In the genomic region with DNA sequence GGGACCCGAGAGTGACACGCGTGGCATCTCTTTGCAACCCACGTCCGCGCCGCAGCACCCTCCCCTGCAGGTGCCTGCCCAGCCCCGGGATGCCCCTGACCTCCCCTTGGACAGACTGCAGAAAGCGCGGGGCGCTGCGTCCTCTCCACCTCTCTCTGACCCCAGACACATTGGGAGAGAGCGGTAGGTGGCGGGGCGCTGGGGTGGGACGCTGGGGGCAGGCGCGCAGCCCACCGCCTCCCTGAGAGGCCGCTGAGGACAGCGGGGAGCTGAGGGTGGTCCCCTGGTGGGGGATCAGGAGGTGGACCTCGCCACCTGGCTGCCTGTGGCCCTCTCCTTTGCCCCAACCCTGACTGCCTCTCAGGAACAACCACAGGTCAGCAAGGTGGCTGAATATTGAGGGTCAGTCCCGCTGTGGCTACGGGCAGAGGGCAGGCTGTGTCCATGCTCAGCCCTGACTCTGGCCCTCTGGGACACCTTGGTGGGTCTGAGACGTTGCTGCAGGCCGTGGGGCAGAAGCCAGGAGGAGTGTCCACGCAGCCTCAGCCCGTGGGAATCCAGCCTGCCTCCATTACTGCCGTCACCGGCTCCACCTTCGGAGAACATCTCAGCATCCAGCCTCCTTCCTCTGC, we compare ENCODE assay signal across 6 cellular contexts. TPM values are rescaled to one million over a fixed set of nuclear protein-coding genes. Genes with fewer than 3 reads are reported as not detected.
DNase-seq lines count a peak whose midpoint lies in the region; ATAC-seq, FAIRE-seq and TF ChIP-seq lines count a peak whose summit lies in the region.

No MANE protein-coding gene starts in this region.

- CTCF ChIA-PET in HCT116 (lab: Charles Lee), result no interaction called here
- CTCF ChIA-PET in mammary epithelial cell (lab: Charles Lee; ENCODE audit: low non-redundant PET), result no interaction called here

- RAD21 ChIA-PET in HCT116 (lab: Charles Lee; ENCODE audit: low non-redundant PET in 1 of 2, low total read pairs in 2 of 2, uncharacterized antibody in 2 of 2, unreplicated experiment in 2 of 2), result interaction anchor here in 1 of 2 experiments (1.0 kb wide), 1 partner anchor 17 kb away, joined by 3 read pairs; no protein-coding TSS in a partner anchor

- H3K9me2 ChIP-seq in HCT116 (ENCODE audit: insufficient read depth), result no peaks in the 10 kb centered on the region

- H3K9me3 ChIP-seq in HCT116 (ENCODE audit: control insufficient read depth in 1 of 2, insufficient read depth in 1 of 2, low read depth in 1 of 2, low read length in 2 of 2) (no peaks in the 10 kb centered on the region), mammary epithelial cell (replicated peaks; ENCODE audit: insufficient read depth, low read length) (no peaks in the 10 kb centered on the region), neutrophil (no peaks in the 10 kb centered on the region)

- H3K27ac ChIP-seq in HCT116 (ENCODE audit: low read depth, low read length) (peak overlapping the region; percentile 71), mammary epithelial cell (ENCODE audit: insufficient read depth, low read depth, low read length) (no peak overlapping the region), neutrophil (peak overlapping the region; percentile 84)

- H3K4me1 ChIP-seq in HCT116 (ENCODE audit: control insufficient read depth in 1 of 2, insufficient read depth in 2 of 2, low read length in 2 of 2) (peaks cover 15 to 37% of the 10 kb centered on the region in 2 experiments; a peak in 3 of 4 replicates), mammary epithelial cell (ENCODE audit: insufficient read depth, low read length) (peaks cover 31% of the 10 kb centered on the region), neutrophil (ENCODE audit: control insufficient read depth in 1 of 2, insufficient read depth in 1 of 2, low read depth in 1 of 2, low read length in 1 of 2) (peaks cover 29% of the 10 kb centered on the region in 2 experiments)

- POLR2A ChIA-PET in HCT116 (lab: Charles Lee), result interaction anchor here (1.2 kb wide), 1 partner anchor 261 kb away, joined by 4 read pairs; a partner anchor contains a TSS

- in situ Hi-C loops in mammary epithelial cell (cut with MboI; ENCODE audit: low sequenced_read_pairs in 2 of 2), result no loop called here

- H3K36me3 ChIP-seq in HCT116 (ENCODE audit: control insufficient read depth in 1 of 2, insufficient read depth in 2 of 2, low read length in 2 of 2) (peaks cover 0 to 4% of the 10 kb centered on the region in 2 experiments; a peak in 1 of 4 replicates), mammary epithelial cell (ENCODE audit: insufficient read depth, low read length) (no peaks in the 10 kb centered on the region), neutrophil (peaks cover 17% of the 10 kb centered on the region)

- H3K4me3 ChIP-seq in HCT116 (replicated peaks in 1 of 2; ENCODE audit: low read depth in 1 of 2, low read length in 2 of 2), result peak overlapping the region; percentile 87 to 95
- H3K4me3 ChIP-seq in mammary epithelial cell (replicated peaks in 1 of 3; ENCODE audit: insufficient read depth in 1 of 3, low read depth in 2 of 3, low read length in 3 of 3), result peak overlapping the region; percentile 59 to 87 (median 80)
- H3K4me3 ChIP-seq in neutrophil (ENCODE audit: low read depth in 1 of 2, low read length in 1 of 2), result peak overlapping the region; percentile 86 to 94

- no peak for TF ChIP-seq POLR2A in HCT116 (IDR thresholded peaks at IDR 0.05; ENCODE audit: borderline replicate concordance, extremely low read depth, insufficient read depth, insufficient read length)

- no peak for TF ChIP-seq RAD21 in HCT116 (IDR thresholded peaks at IDR 0.05; ENCODE audit: low read depth)

- FAIRE-seq in frontal cortex (lab: Jason Lieb, UNC), result no peak

- no peaks in the 10 kb centered on the region for H3K27me3 ChIP-seq in HCT116 (ENCODE audit: insufficient read depth, low read length)
- H3K27me3 ChIP-seq in mammary epithelial cell (ENCODE audit: insufficient read depth, low read length), result no peaks in the 10 kb centered on the region
- no peaks in the 10 kb centered on the region for H3K27me3 ChIP-seq in neutrophil

- H3K9ac ChIP-seq in HCT116 (ENCODE audit: low read length) (peak overlapping the region; percentile 95), mammary epithelial cell (ENCODE audit: insufficient read depth, low read length) (no peak overlapping the region)

- H3K4me2 ChIP-seq in HCT116 (ENCODE audit: low read length), result peak overlapping the region; percentile 87
- H3K4me2 ChIP-seq in mammary epithelial cell (ENCODE audit: insufficient read depth, low read depth, low read length), result peak overlapping the region; percentile 97

- H3K79me2 ChIP-seq in HCT116 (ENCODE audit: insufficient read depth, low read length), result peaks cover 40% of the 10 kb centered on the region
- peaks cover 41% of the 10 kb centered on the region for H3K79me2 ChIP-seq in mammary epithelial cell (ENCODE audit: insufficient read depth, low read length)

- BruUV-seq in HCT116 (replicated peaks; lab: Mats Ljungman, UMichigan) (no TSS peak), mammary epithelial cell (replicated peaks; lab: Mats Ljungman, UMichigan) (no TSS peak)

- H2AFZ ChIP-seq in HCT116 (ENCODE audit: low read depth, low read length, poor library complexity, severe bottlenecking) (no peak overlapping the region), mammary epithelial cell (ENCODE audit: low read depth, low read length) (peak overlapping the region; percentile 94)

- dilution Hi-C loops in mammary epithelial cell (cut with HindIII; ENCODE audit: low sequenced_read_pairs), result loop anchor here (5.0 kb wide), 2 partner anchors 98 to 162 kb away; no protein-coding TSS in a partner anchor

- 47% methylated on average over 8 of the region's 31 CpGs for WGBS in mammary epithelial cell (ENCODE audit: low coverage, missing lambda C conversion rate)

- ATAC-seq in HCT116, result no peak

- H4K20me1 ChIP-seq in HCT116 (ENCODE audit: insufficient read depth) (no peaks in the 10 kb centered on the region), mammary epithelial cell (ENCODE audit: insufficient read depth, low read length) (no peaks in the 10 kb centered on the region)

- DNase-seq in HCT116 (ENCODE audit: low read depth, low spot score) (no peak), mammary epithelial cell (no peak), frontal cortex (ENCODE audit: low spot score in 2 of 2) (no peak), hepatic stellate cell (ENCODE audit: low spot score) (no peak), COLO668 (lab: John Stamatoyannopoulos, UW; ENCODE audit: unreplicated experiment) (no peak)

- intact Hi-C loops in HCT116 (cut with micrococcal nuclease), result no loop called here
- intact Hi-C loops in mammary epithelial cell (cut with micrococcal nuclease), result loop anchor here (1.0 to 5.0 kb wide), 2 partner anchors 8 to 42 kb away; a partner anchor contains a TSS

- no peak for TF ChIP-seq CTCF in HCT116 (IDR thresholded peaks at IDR 0.05 in 2 of 3, conservative IDR thresholded peaks at IDR 0.05 in 1 of 3; ENCODE audit: borderline replicate concordance in 1 of 3, insufficient read depth in 1 of 3, low read depth in 2 of 3, low read length in 2 of 3)
- no peak for TF ChIP-seq CTCF in mammary epithelial cell (conservative IDR thresholded peaks at IDR 0.05 in 1 of 2, IDR thresholded peaks at IDR 0.05 in 1 of 2; ENCODE audit: extremely low read depth in 1 of 2, insufficient read depth in 1 of 2, low read depth in 1 of 2, low read length in 2 of 2)
- no peak for TF ChIP-seq CTCF in neutrophil (IDR thresholded peaks at IDR 0.05)

TF ChIP-seq in HCT116, 20 proteins besides CTCF, POLR2A, EP300 and RAD21 (continues in another document):
- TF ChIP-seq ELF1 (IDR thresholded peaks at IDR 0.05; ENCODE audit: borderline replicate concordance, low read depth) (no peak), SIN3A (IDR thresholded peaks at IDR 0.05; ENCODE audit: low read depth) (no peak), FOSL1 (IDR thresholded peaks at IDR 0.05; ENCODE audit: low read depth) (no peak), SP1 (IDR thresholded peaks at IDR 0.05; ENCODE audit: low read depth) (no peak)
- TF ChIP-seq, protein P1, sequence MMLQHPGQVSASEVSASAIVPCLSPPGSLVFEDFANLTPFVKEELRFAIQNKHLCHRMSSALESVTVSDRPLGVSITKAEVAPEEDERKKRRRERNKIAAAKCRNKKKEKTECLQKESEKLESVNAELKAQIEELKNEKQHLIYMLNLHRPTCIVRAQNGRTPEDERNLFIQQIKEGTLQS (IDR thresholded peaks at IDR 0.05), result no peak

RNA-seq across cellular contexts. Expression of a gene that starts 0.8 kb away (rescaled TPM):
- 67.7 TPM for total RNA-seq in HCT116 (2021; ENCODE audit: unreplicated experiment)
- polyA plus RNA-seq in HCT116 (2012), result 29.3 and 32.4 TPM in 2 replicates
- total RNA-seq in mammary epithelial cell, result 10 to 100 TPM; 36.7 to 59.7 TPM
- polyA plus RNA-seq in mammary epithelial cell, result 32.5 TPM
- 11.7 TPM for polyA minus RNA-seq in mammary epithelial cell
- 37.9 TPM for total RNA-seq in frontal cortex

RNA-seq across cellular contexts. Expression of a gene that starts 5.8 kb away (rescaled TPM):
- total RNA-seq in HCT116 (2021; ENCODE audit: unreplicated experiment) (3.7 TPM), mammary epithelial cell (1 to 10 TPM in 1 of 2 donors, under 1 TPM in 1; 0.67 to 1.7 TPM), frontal cortex (1.2 TPM)
- polyA plus RNA-seq in HCT116 (2012), result 3.3 and 3.5 TPM in 2 replicates
- polyA plus RNA-seq in mammary epithelial cell, result 0.50 TPM
- polyA minus RNA-seq in mammary epithelial cell, result not detected

RNA-seq across cellular contexts. Expression of a gene that starts 27.9 kb away (rescaled TPM):
- total RNA-seq in HCT116 (2021; ENCODE audit: unreplicated experiment) (6.9 TPM), mammary epithelial cell (1 to 10 TPM; 2.7 to 8.8 TPM), frontal cortex (not detected)
- polyA plus RNA-seq in HCT116 (2012), result 4.1 and 4.2 TPM in 2 replicates
- 0.20 TPM for polyA plus RNA-seq in mammary epithelial cell
- not detected for polyA minus RNA-seq in mammary epithelial cell

RNA-seq across cellular contexts. Expression of a gene that starts 33.3 kb away (rescaled TPM):
- total RNA-seq in HCT116 (2021; ENCODE audit: unreplicated experiment) (38.8 TPM), mammary epithelial cell (10 to 100 TPM; 16.7 to 32.3 TPM), frontal cortex (63.2 TPM)
- 28.8 and 32.5 TPM in 2 replicates for polyA plus RNA-seq in HCT116 (2012)
- polyA plus RNA-seq in mammary epithelial cell, result 15.5 TPM
- 11.7 TPM for polyA minus RNA-seq in mammary epithelial cell

RNA-seq across cellular contexts. Expression of a gene that starts 34.0 kb away (rescaled TPM):
- 47.2 TPM for total RNA-seq in HCT116 (2021; ENCODE audit: unreplicated experiment)
- 29.8 and 33.2 TPM in 2 replicates for polyA plus RNA-seq in HCT116 (2012)
- 10 to 100 TPM; 21.5 to 23.6 TPM for total RNA-seq in mammary epithelial cell
- 25.3 TPM for polyA plus RNA-seq in mammary epithelial cell
- 32.6 TPM for polyA minus RNA-seq in mammary epithelial cell
- 6.5 TPM for total RNA-seq in frontal cortex
